ENCODE assay signal across 25 cellular contexts in genomic region chr2:236403125-236403524, GRCh38.
"Had no signal": no experiment of that assay in that cellular context is flagged by ENCODE, and none has a peak within 500 bp of the region (broad histone marks: within the 10 kb centered on the region; RNA-seq: fewer than 3 reads in every experiment).

No MANE protein-coding gene starts in this region.

- H3K36me3 ChIP-seq: left ventricle myocardium inferior, ovary, sigmoid colon, thoracic aorta, WERI-Rb-1 had no signal

- H3K27me3 ChIP-seq: ovary, sigmoid colon had no signal

- H3K4me3 ChIP-seq: left ventricle myocardium inferior, lung, ovary, psoas muscle, sigmoid colon, thoracic aorta had no signal

- H3K27ac ChIP-seq: left ventricle myocardium inferior, ovary, psoas muscle, sigmoid colon, thoracic aorta, WERI-Rb-1 had no signal

- H3K9me3 ChIP-seq: left ventricle myocardium inferior, ovary, psoas muscle, sigmoid colon, thoracic aorta had no signal

- ATAC-seq: activated naive CD8-positive, alpha-beta T cell treated with anti-CD3 and anti-CD28 coated beads, Interleukin-2, amount 50 U/mL, for 24 hours; natural killer cell; psoas muscle; stimulated activated effector memory CD8-positive, alpha-beta T cell treated with anti-CD3 and anti-CD28 coated beads, Interleukin-12 subunit alpha, Interleukin-12 subunit beta, amount 100 ng/mL, for 72 hours had no signal

- H3K4me1 ChIP-seq: left ventricle myocardium inferior, psoas muscle, sigmoid colon had no signal

- DNase-seq: activated CD4-positive, alpha-beta memory T cell treated with anti-CD3 and anti-CD28 coated beads, Interleukin-2, amount 10 ng/mL, durations not matched to agents 7 days and 5 days; activated CD4-positive, alpha-beta T cell treated with anti-CD3 and anti-CD28 coated beads for 1 hour; activated CD4-positive, alpha-beta T cell treated with anti-CD3 and anti-CD28 coated beads, Interleukin-2, amount 10 ng/mL, durations not matched to agents 7 days and 5 days; activated CD8-positive, alpha-beta memory T cell treated with anti-CD3 and anti-CD28 coated beads, Interleukin-2, amount 50 U/mL, for 48 hours; activated gamma-delta T cell; activated naive CD4-positive, alpha-beta T cell treated with anti-CD3 and anti-CD28 coated beads, Interleukin-2, amount 50 U/mL, for 16 hours; activated naive CD8-positive, alpha-beta T cell treated with anti-CD3 and anti-CD28 coated beads, Interleukin-2, amount 50 U/mL, for 24 hours; activated T-cell treated with anti-CD3 and anti-CD28 coated beads, Interleukin-2, amount 50 U/mL, for 24 hours; amygdala; caudate nucleus; endodermal cell; left ventricle myocardium inferior; mesendoderm; natural killer cell; ovary; psoas muscle; sigmoid colon; small intestine; stimulated activated CD4-positive, alpha-beta T cell treated with anti-CD3 and anti-CD28 coated beads, Interleukin-4, amount 100 ng/mL, for 24 hours; T1000; trophoblast cell; WERI-Rb-1 had no signal
